Comparison of ENCODE assay signal across 2 cellular contexts in genomic region chr3:121153851-121154250, GRCh38.
A peak's percentile ranks its signal among the peaks of the same experiment; 100 is the strongest.
TF ChIP-seq lines count a peak whose summit lies in the region.

No MANE protein-coding gene starts in this region.

TF ChIP-seq in HepG2, 621 proteins besides CTCF, POLR2A, EP300 and RAD21:
- TF ChIP-seq ZHX2 (IDR thresholded peaks at IDR 0.05; ENCODE audit: low read depth) (no peak), ZHX2 (CRISPR knock-in tag; IDR thresholded peaks at IDR 0.05; ENCODE audit: borderline replicate concordance) (no peak), ZNF776 (CRISPR knock-in tag; IDR thresholded peaks at IDR 0.05) (no peak), NFE2L2 (IDR thresholded peaks at IDR 0.05; ENCODE audit: low read length) (peak; percentile 31)
TF ChIP-seq in HepG2: peak in this region for 1.

TF ChIP-seq in WTC11, 78 proteins besides CTCF, POLR2A, EP300 and RAD21 (continued from another document):
- TF ChIP-seq, protein P1, sequence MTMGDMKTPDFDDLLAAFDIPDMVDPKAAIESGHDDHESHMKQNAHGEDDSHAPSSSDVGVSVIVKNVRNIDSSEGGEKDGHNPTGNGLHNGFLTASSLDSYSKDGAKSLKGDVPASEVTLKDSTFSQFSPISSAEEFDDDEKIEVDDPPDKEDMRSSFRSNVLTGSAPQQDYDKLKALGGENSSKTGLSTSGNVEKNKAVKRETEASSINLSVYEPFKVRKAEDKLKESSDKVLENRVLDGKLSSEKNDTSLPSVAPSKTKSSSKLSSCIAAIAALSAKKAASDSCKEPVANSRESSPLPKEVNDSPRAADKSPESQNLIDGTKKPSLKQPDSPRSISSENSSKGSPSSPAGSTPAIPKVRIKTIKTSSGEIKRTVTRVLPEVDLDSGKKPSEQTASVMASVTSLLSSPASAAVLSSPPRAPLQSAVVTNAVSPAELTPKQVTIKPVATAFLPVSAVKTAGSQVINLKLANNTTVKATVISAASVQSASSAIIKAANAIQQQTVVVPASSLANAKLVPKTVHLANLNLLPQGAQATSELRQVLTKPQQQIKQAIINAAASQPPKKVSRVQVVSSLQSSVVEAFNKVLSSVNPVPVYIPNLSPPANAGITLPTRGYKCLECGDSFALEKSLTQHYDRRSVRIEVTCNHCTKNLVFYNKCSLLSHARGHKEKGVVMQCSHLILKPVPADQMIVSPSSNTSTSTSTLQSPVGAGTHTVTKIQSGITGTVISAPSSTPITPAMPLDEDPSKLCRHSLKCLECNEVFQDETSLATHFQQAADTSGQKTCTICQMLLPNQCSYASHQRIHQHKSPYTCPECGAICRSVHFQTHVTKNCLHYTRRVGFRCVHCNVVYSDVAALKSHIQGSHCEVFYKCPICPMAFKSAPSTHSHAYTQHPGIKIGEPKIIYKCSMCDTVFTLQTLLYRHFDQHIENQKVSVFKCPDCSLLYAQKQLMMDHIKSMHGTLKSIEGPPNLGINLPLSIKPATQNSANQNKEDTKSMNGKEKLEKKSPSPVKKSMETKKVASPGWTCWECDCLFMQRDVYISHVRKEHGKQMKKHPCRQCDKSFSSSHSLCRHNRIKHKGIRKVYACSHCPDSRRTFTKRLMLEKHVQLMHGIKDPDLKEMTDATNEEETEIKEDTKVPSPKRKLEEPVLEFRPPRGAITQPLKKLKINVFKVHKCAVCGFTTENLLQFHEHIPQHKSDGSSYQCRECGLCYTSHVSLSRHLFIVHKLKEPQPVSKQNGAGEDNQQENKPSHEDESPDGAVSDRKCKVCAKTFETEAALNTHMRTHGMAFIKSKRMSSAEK (CRISPR knock-in tag; IDR thresholded peaks at IDR 0.05; ENCODE audit: borderline replicate concordance), result no peak
- no peak for TF ChIP-seq SMAD4 (CRISPR knock-in tag; IDR thresholded peaks at IDR 0.05)
- no peak for TF ChIP-seq ZNF317 (CRISPR knock-in tag; IDR thresholded peaks at IDR 0.05; ENCODE audit: borderline replicate concordance, low read depth)
- TF ChIP-seq AR (CRISPR knock-in tag; IDR thresholded peaks at IDR 0.05), result no peak
- no peak for TF ChIP-seq ZNF263 (CRISPR knock-in tag; IDR thresholded peaks at IDR 0.05; ENCODE audit: low read depth)
- TF ChIP-seq FOXJ3 (CRISPR knock-in tag; IDR thresholded peaks at IDR 0.05; ENCODE audit: borderline replicate concordance), result no peak
